ENCODE assay signal across 20 cellular contexts in genomic region chr7:157560258-157560654, GRCh38.
"Had no signal": no experiment of that assay in that cellular context is flagged by ENCODE, and none has a peak within 500 bp of the region (broad histone marks: within the 10 kb centered on the region; RNA-seq: fewer than 3 reads in every experiment).

No MANE protein-coding gene starts in this region.

- H3K4me3 ChIP-seq: adrenal gland, gastrocnemius medialis, hepatocyte, spleen, tibial nerve had no signal

- H3K79me2 ChIP-seq: hepatocyte, parathyroid adenoma had no signal

- H2AFZ ChIP-seq: hepatocyte, parathyroid adenoma had no signal

- FAIRE-seq: astrocyte had no signal

- DNase-seq: activated CD4-positive, alpha-beta memory T cell treated with anti-CD3 and anti-CD28 coated beads, Interleukin-2, amount 10 ng/mL, durations not matched to agents 7 days and 5 days; activated CD4-positive, alpha-beta T cell treated with anti-CD3 and anti-CD28 coated beads, Interleukin-2, amount 10 ng/mL, durations not matched to agents 7 days and 5 days; activated CD4-positive, CD25-positive, alpha-beta regulatory T cell treated with anti-CD3 and anti-CD28 coated beads, Interleukin-2, amount 50 U/mL, for 72 hours; activated T-cell treated with anti-CD3 and anti-CD28 coated beads, Interleukin-2, amount 50 U/mL, for 48 hours; adrenal gland; brain microvascular endothelial cell; cortex of kidney; effector memory CD8-positive, alpha-beta T cell; erythroblast; gastrocnemius medialis; nucleus accumbens; stimulated activated naive CD4-positive, alpha-beta T cell treated with Interleukin-2 at 50 U/mL for 16 hours; T-helper 17 cell; T1000 had no signal

- H3K4me1 ChIP-seq: adrenal gland, gastrocnemius medialis, parathyroid adenoma, tibial nerve had no signal

- ATAC-seq: effector memory CD8-positive, alpha-beta T cell; gastrocnemius medialis; right cardiac atrium; T-helper 17 cell had no signal

- H3K9me3 ChIP-seq: adrenal gland, gastrocnemius medialis, spleen, tibial nerve had no signal

- H3K36me3 ChIP-seq: adrenal gland, brain microvascular endothelial cell, gastrocnemius medialis had no signal

- H3K4me2 ChIP-seq: hepatocyte had no signal

- H3K9ac ChIP-seq: parathyroid adenoma had no signal

- H3K27ac ChIP-seq: adrenal gland, brain microvascular endothelial cell, gastrocnemius medialis, hepatocyte, parathyroid adenoma, tibial nerve had no signal

- H3K27me3 ChIP-seq: adrenal gland, brain microvascular endothelial cell, gastrocnemius medialis, hepatocyte, spleen, tibial nerve had no signal
